ENCODE assay signal across 14 cellular contexts in the genomic region with DNA sequence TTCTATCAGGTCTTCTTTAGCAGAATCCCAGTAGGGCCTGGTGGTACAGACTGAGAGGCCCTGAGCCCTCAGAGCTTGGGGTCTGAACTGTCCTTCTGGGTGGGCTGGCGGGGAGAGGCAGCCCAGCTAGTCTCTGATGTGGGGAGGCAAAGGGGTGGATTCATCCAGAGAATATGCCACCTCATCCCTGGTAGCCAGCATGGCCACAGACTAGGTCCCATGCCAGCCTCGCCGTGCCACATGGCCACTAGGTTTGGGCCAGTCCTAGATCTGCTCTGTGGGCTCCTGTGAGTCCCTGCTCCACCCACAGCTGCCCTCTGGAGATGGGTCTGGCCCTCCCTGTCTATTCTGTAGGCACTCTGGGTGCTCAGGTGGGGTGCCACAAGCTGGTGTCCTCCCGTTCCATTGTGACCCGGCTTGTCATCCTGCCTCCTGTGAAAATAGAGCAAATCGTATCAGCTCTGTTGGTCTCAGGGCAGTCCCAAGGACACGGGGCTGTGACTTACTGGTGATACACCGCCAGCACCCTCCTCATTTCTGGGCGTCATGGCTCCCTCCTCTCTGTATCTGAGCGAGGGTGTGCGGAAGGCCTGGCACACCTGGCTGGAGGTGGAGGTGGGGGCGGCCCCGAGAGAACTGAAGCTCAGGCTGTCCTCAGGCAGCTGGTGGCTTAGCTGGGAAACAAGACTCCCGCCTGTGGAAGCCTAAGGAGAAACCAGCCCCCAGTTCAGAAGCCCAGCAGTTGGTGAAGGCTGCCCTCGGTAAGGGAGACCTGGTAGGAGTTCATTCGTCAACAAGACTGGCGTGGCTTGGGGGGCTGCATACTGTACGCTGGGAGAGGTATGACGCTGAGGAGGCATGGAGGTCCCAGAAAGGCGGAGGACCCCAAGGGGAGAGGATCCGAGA. TPM values are rescaled to one million over a fixed set of nuclear protein-coding genes. Genes with fewer than 3 reads are reported as not detected.
DNase-seq lines count a peak whose midpoint lies in the region; ATAC-seq, FAIRE-seq and TF ChIP-seq lines count a peak whose summit lies in the region.
"Had no signal": no experiment of that assay in that cellular context is flagged by ENCODE, and none has a peak within 500 bp of the region (broad histone marks: within the 10 kb centered on the region; RNA-seq: fewer than 3 reads in every experiment).

No MANE protein-coding gene starts in this region.

- FAIRE-seq in HepG2 (lab: Jason Lieb, UNC): no peak

- intact Hi-C loops in HepG2 (cut with micrococcal nuclease; ENCODE audit: unreplicated experiment) (no loop called here), vagina (cut with DNase I) (no loop called here)

- peak overlapping the region; percentile 94 for H3K27ac Mint-ChIP-seq in osteocyte (ENCODE audit: unreplicated experiment)
- H3K27ac Mint-ChIP-seq: activated CD4-positive, alpha-beta T cell treated with anti-CD3 and anti-CD28 coated beads, Interleukin-2, amount 10 ng/mL, durations not matched to agents 24 days and 14 days; natural killer cell treated with Interleukin-12 subunit alpha and Interleukin-12 subunit beta and Interleukin-15 and Interleukin-18, amount 100 ng/mL, for 72 hours had no signal

- POLR2A ChIA-PET in HepG2 (lab: Yijun Ruan, JAX): no interaction called here

- H3K27me3 ChIP-seq in liver (ENCODE audit: control insufficient read depth in 4 of 4, insufficient read depth in 4 of 4, low read length in 3 of 4) (no peaks in the 10 kb centered on the region), HepG2 (ENCODE audit: control insufficient read depth in 1 of 2, insufficient read depth in 2 of 2, low read length in 2 of 2) (peaks cover 9 to 29% of the 10 kb centered on the region in 2 experiments; a peak in 3 of 5 replicates), fibroblast of lung (ENCODE audit: control insufficient read depth, insufficient read depth, low read length) (no peaks in the 10 kb centered on the region), vagina (no peaks in the 10 kb centered on the region)

- H3K4me1 ChIP-seq in liver (ENCODE audit: control insufficient read depth in 4 of 4, insufficient read depth in 4 of 4, low read length in 3 of 4) (peaks cover 0 to 21% (median 7%) of the 10 kb centered on the region in 4 donors), HepG2 (ENCODE audit: insufficient read depth, low read length) (no peaks in the 10 kb centered on the region), fibroblast of lung (ENCODE audit: control insufficient read depth, extremely low read depth, insufficient read depth, low read length) (peaks cover 25% of the 10 kb centered on the region), vagina (peaks cover 88% of the 10 kb centered on the region)

- H3K27me3 Mint-ChIP-seq in osteocyte (ENCODE audit: unreplicated experiment): no peaks in the 10 kb centered on the region

- H2AFZ ChIP-seq in HepG2 (ENCODE audit: low read length) (no peak overlapping the region), fibroblast of lung (ENCODE audit: low read length) (no peak overlapping the region)

- peaks cover 67% of the 10 kb centered on the region for H3K4me1 Mint-ChIP-seq in osteocyte (ENCODE audit: unreplicated experiment)
- H3K4me1 Mint-ChIP-seq: activated CD4-positive, alpha-beta T cell treated with anti-CD3 and anti-CD28 coated beads, Interleukin-2, amount 10 ng/mL, durations not matched to agents 24 days and 14 days had no signal

- TF ChIP-seq RAD21 in liver (IDR thresholded peaks at IDR 0.05): no peak
- no peak for TF ChIP-seq RAD21 in HepG2 (CRISPR knock-in tag; IDR thresholded peaks at IDR 0.05)

- H3K9me3 ChIP-seq in liver (ENCODE audit: control insufficient read depth in 4 of 4, low read length in 3 of 4): no peaks in the 10 kb centered on the region
- H3K9me3 ChIP-seq in HepG2 (ENCODE audit: low read length): no peaks in the 10 kb centered on the region
- H3K9me3 ChIP-seq in fibroblast of lung (ENCODE audit: control insufficient read depth, insufficient read depth, low read depth, low read length): no peaks in the 10 kb centered on the region
- H3K9me3 ChIP-seq in vagina: no peaks in the 10 kb centered on the region

- TF ChIP-seq CTCF in liver (IDR thresholded peaks at IDR 0.05; ENCODE audit: low read depth, low read length, missing input control) (no peak), HepG2 (CRISPR knock-in tag; IDR thresholded peaks at IDR 0.05) (no peak), fibroblast of lung (conservative IDR thresholded peaks at IDR 0.05 in 1 of 2, IDR thresholded peaks at IDR 0.05 in 1 of 2; ENCODE audit: low read depth in 1 of 2, low read length in 2 of 2) (no peak), osteocyte (IDR thresholded peaks at IDR 0.05) (no peak), vagina (IDR thresholded peaks at IDR 0.05) (no peak)

- H3K27ac ChIP-seq in liver (ENCODE audit: low read depth in 1 of 2, low read length in 2 of 2) (peak overlapping the region; percentile 31 to 33), HepG2 (ENCODE audit: extremely low read length, insufficient read depth, low read length) (no peak overlapping the region), fibroblast of lung (ENCODE audit: insufficient read depth, low read length) (peak overlapping the region; percentile 78), vagina (peak overlapping the region; percentile 69)

- H3K9me3 Mint-ChIP-seq in osteocyte (ENCODE audit: unreplicated experiment): no peaks in the 10 kb centered on the region
- H3K9me3 Mint-ChIP-seq: activated CD4-positive, alpha-beta T cell treated with anti-CD3 and anti-CD28 coated beads, Interleukin-2, amount 10 ng/mL, durations not matched to agents 24 days and 14 days; natural killer cell treated with Interleukin-12 subunit alpha and Interleukin-12 subunit beta and Interleukin-15 and Interleukin-18, amount 100 ng/mL, for 72 hours had no signal

- H3K79me2 ChIP-seq in HepG2 (ENCODE audit: insufficient read depth, low read length) (no peaks in the 10 kb centered on the region), fibroblast of lung (ENCODE audit: control insufficient read depth, insufficient read depth, low read length) (no peaks in the 10 kb centered on the region)

- 84% methylated on average over 21 of the region's 21 CpGs for WGBS in liver
- WGBS in HepG2 (ENCODE audit: low lambda C conversion rate): 22% methylated on average over 8 of the region's 21 CpGs

- BruUV-seq in HepG2 (replicated peaks; lab: Mats Ljungman, UMichigan): no TSS peak

- H3K36me3 Mint-ChIP-seq in osteocyte (ENCODE audit: unreplicated experiment): no peaks in the 10 kb centered on the region
- H3K36me3 Mint-ChIP-seq: natural killer cell treated with Interleukin-12 subunit alpha and Interleukin-12 subunit beta and Interleukin-15 and Interleukin-18, amount 100 ng/mL, for 72 hours had no signal

- no peak overlapping the region for H3K4me2 ChIP-seq in HepG2 (ENCODE audit: low read depth, low read length)
- H3K4me2 ChIP-seq in fibroblast of lung (ENCODE audit: extremely low read depth, insufficient read depth, low read length): no peak overlapping the region

- TF ChIP-seq EP300 in HepG2 (IDR thresholded peaks at IDR 0.05; ENCODE audit: low read depth in 2 of 2, low read length in 2 of 2) (no peak), HepG2 (CRISPR knock-in tag; IDR thresholded peaks at IDR 0.05; ENCODE audit: borderline replicate concordance) (no peak)

- no peaks in the 10 kb centered on the region for H3K36me3 ChIP-seq in liver (ENCODE audit: control insufficient read depth in 4 of 4, insufficient read depth in 3 of 4, low read depth in 1 of 4, low read length in 3 of 4)
- no peaks in the 10 kb centered on the region for H3K36me3 ChIP-seq in HepG2 (replicated peaks in 1 of 2; ENCODE audit: control insufficient read depth in 1 of 2, insufficient read depth in 2 of 2, low read length in 2 of 2)
- no peaks in the 10 kb centered on the region for H3K36me3 ChIP-seq in fibroblast of lung (ENCODE audit: control insufficient read depth, insufficient read depth, low read length)
- H3K36me3 ChIP-seq in vagina: no peaks in the 10 kb centered on the region

- no peak overlapping the region for H3K9ac ChIP-seq in liver (ENCODE audit: low read depth in 1 of 2, low read length in 2 of 2)
- H3K9ac ChIP-seq in HepG2 (ENCODE audit: insufficient read depth, low read depth, low read length): no peak overlapping the region
- no peak overlapping the region for H3K9ac ChIP-seq in fibroblast of lung (ENCODE audit: insufficient read depth, low read length)

- CTCF ChIA-PET in HepG2 (lab: Yijun Ruan, JAX; ENCODE audit: low intra/inter-chr PET ratio, low total read pairs): no interaction called here

- H3K4me3 ChIP-seq in liver (ENCODE audit: low read depth in 1 of 3, low read length in 3 of 3) (no peak overlapping the region), HepG2 (replicated peaks in 1 of 3; ENCODE audit: insufficient read depth in 1 of 3, low read depth in 2 of 3, low read length in 3 of 3) (no peak overlapping the region), fibroblast of lung (replicated peaks in 1 of 4; ENCODE audit: control extremely low read depth in 1 of 4, insufficient read depth in 1 of 4, low read depth in 3 of 4, low read length in 4 of 4) (no peak overlapping the region), vagina (no peak overlapping the region)

- H3K4me3 Mint-ChIP-seq in osteocyte (ENCODE audit: unreplicated experiment): no peak overlapping the region
- H3K4me3 Mint-ChIP-seq: activated CD4-positive, alpha-beta T cell treated with anti-CD3 and anti-CD28 coated beads, Interleukin-2, amount 10 ng/mL, durations not matched to agents 24 days and 14 days; natural killer cell treated with Interleukin-12 subunit alpha and Interleukin-12 subunit beta and Interleukin-15 and Interleukin-18, amount 100 ng/mL, for 72 hours had no signal

- H4K20me1 ChIP-seq in HepG2 (ENCODE audit: insufficient read depth, low read length): no peaks in the 10 kb centered on the region
- no peaks in the 10 kb centered on the region for H4K20me1 ChIP-seq in fibroblast of lung (ENCODE audit: control insufficient read depth, extremely low read depth, insufficient read depth, low read length)

- no peak for DNase-seq in HepG2 (ENCODE audit: low spot score)
- DNase-seq in fibroblast of lung (ENCODE audit: low read depth in 2 of 2): no peak
- DNase-seq in osteocyte (ENCODE audit: extremely low spot score, unreplicated experiment): no peak
- no peak for DNase-seq in vagina (ENCODE audit: extremely low spot score in 2 of 2)
- DNase-seq in activated naive CD4-positive, alpha-beta T cell treated with Interleukin-2 at 50 U/mL for 16 hours: no peak
- no peak for DNase-seq in activated naive CD4-positive, alpha-beta T cell treated with anti-CD3 and anti-CD28 coated beads, Interleukin-2, amount 50 U/mL, for 16 hours
- DNase-seq: activated CD4-positive, alpha-beta T cell treated with anti-CD3 and anti-CD28 coated beads, Interleukin-2, amount 10 ng/mL, durations not matched to agents 24 days and 14 days; erythroblast; MM.1S; NCI-H2171 treated with DMSO at 0.1 percent for 48 hours had no signal

- TF ChIP-seq POLR2A in HepG2 (IDR thresholded peaks at IDR 0.05; ENCODE audit: insufficient read depth in 1 of 2, low read depth in 2 of 2, low read length in 2 of 2): no peak
- no peak for TF ChIP-seq POLR2A in vagina (IDR thresholded peaks at IDR 0.05)

- in situ Hi-C loops in HepG2 (cut with HindIII; ENCODE audit: extremely low pct_ligation_motif_present, low pct_unique_long_range_greater_than_20kb): no loop called here

- ATAC-seq in HepG2 (no peak), GM19395 (IDR thresholded peaks at IDR 0.05; ENCODE audit: unreplicated experiment) (no peak)
- ATAC-seq: natural killer cell treated with Interleukin-12 subunit alpha and Interleukin-12 subunit beta and Interleukin-15 and Interleukin-18, amount 100 ng/mL, for 72 hours had no signal

RNA-seq across cellular contexts. Expression of a gene that starts 33.3 kb away (rescaled TPM):
- 1 to 10 TPM; 1.4 to 1.8 TPM for total RNA-seq in liver
- 1 to 10 TPM in 1 of 2 donors, under 1 TPM in 1; 0.56 to 1.2 TPM for polyA plus RNA-seq in liver
- 0.07 TPM in 1 of 2 replicates, not detected in the other for total RNA-seq in HepG2 (2016; rRNA removed; fragmentation: Illumina TruSeq; extraction: Trizol)
- not detected in 2 replicates for total RNA-seq in HepG2 (2016; cell fraction: cytosol; rRNA removed; fragmentation: Illumina TruSeq; extraction: Trizol; ENCODE audit: low read depth)
- total RNA-seq in HepG2 (2016; cell fraction: insoluble cytoplasmic fraction; rRNA removed; fragmentation: Illumina TruSeq; extraction: Trizol): 0.04 TPM in 1 of 2 replicates, not detected in the other
- total RNA-seq in HepG2 (2016; cell fraction: membrane; rRNA removed; fragmentation: Illumina TruSeq; extraction: Trizol): not detected in 2 replicates
- 0.06 TPM in 2 replicates for total RNA-seq in HepG2 (2016; cell fraction: nucleus; rRNA removed; fragmentation: Illumina TruSeq; extraction: Trizol)
- 0.07 and 0.13 TPM in 2 replicates for polyA plus RNA-seq in HepG2 (2011; rRNA removed)
- polyA plus RNA-seq in HepG2 (2011; cell fraction: cytosol; rRNA removed): 0.05 and 0.08 TPM in 2 replicates
- 0.21 and 0.24 TPM in 2 replicates for polyA plus RNA-seq in HepG2 (2011; cell fraction: nucleus; rRNA removed)
- polyA plus RNA-seq in HepG2 (2012): 0.13 and 0.21 TPM in 2 replicates
- polyA plus RNA-seq in HepG2 (2016; cell fraction: cytosol; fragmentation: Illumina TruSeq; extraction: Trizol; ENCODE audit: low read depth): not detected in 2 replicates
- polyA plus RNA-seq in HepG2 (2016; cell fraction: insoluble cytoplasmic fraction; fragmentation: Illumina TruSeq; extraction: Trizol; ENCODE audit: low read depth): 0.04 TPM in 1 of 2 replicates, not detected in the other
- polyA plus RNA-seq in HepG2 (2016; cell fraction: membrane; fragmentation: Illumina TruSeq; extraction: Trizol; ENCODE audit: low read depth): 0.02 TPM in 1 of 2 replicates, not detected in the other
- 0.07 and 0.16 TPM in 2 replicates for polyA plus RNA-seq in HepG2 (2016; cell fraction: nucleus; fragmentation: Illumina TruSeq; extraction: Trizol; ENCODE audit: insufficient read depth, low read depth)
- 0.38 and 7.2 TPM in 2 replicates for polyA minus RNA-seq in HepG2 (2011; rRNA and poly(A)+ RNA removed; ENCODE audit: low replicate concordance)
- 0.10 TPM in 1 of 2 replicates, not detected in the other for polyA minus RNA-seq in HepG2 (2011; cell fraction: cytosol; rRNA and poly(A)+ RNA removed)
- 0.12 and 0.13 TPM in 2 replicates for polyA minus RNA-seq in HepG2 (2011; cell fraction: nucleus; rRNA and poly(A)+ RNA removed)
- total RNA-seq in fibroblast of lung: 36.0 and 60.8 TPM in 2 replicates
- polyA plus RNA-seq in fibroblast of lung: 2.5 and 5.5 TPM in 2 replicates
- 4.6 and 8.3 TPM in 2 replicates for polyA plus RNA-seq in fibroblast of lung (2012)
- 15.2 and 25.2 TPM in 2 replicates for polyA minus RNA-seq in fibroblast of lung (ENCODE audit: low replicate concordance)
- 13.0 and 13.1 TPM in 2 replicates for total RNA-seq in osteocyte
- 24.3 TPM for total RNA-seq in vagina
- total RNA-seq: T-helper 1 cell treated with Interleukin-12 subunit alpha and Interleukin-12 subunit beta and Interleukin-4 antibody, amounts not matched to agents 30 ng/mL and 1 ng/mL, for 36 hours had no signal
